ENCODE assay signal across 8 cellular contexts in genomic region chr7:3300651-3301471, GRCh38. TPM values are rescaled to one million over a fixed set of nuclear protein-coding genes. Genes with fewer than 3 reads are reported as not detected.
DNase-seq lines count a peak whose midpoint lies in the region; ATAC-seq and TF ChIP-seq lines count a peak whose summit lies in the region.

TSS of gene SDK1 (plus strand) at chr7:3301252. CDS start at chr7:3301587, 335 bp downstream.

- in situ Hi-C loops in KBM-7 (cut with MboI; ENCODE audit: low pct_unique_long_range_greater_than_20kb, low sequenced_read_pairs): no loop called here

- H3K27me3 ChIP-seq in gastroesophageal sphincter: peaks cover 18% of the 10 kb centered on the region

- peak within 1 kb of the TSS; percentile 69 to 71 for H3K4me3 ChIP-seq in gastroesophageal sphincter

- no peak for TF ChIP-seq EP300 in gastroesophageal sphincter (IDR thresholded peaks at IDR 0.05)

- DNase-seq in DMS114 treated with DMSO at 0.1 percent for 48 hours (lab: John Stamatoyannopoulos, UW; ENCODE audit: unreplicated experiment) (peak; percentile 79), KBM-7 (peak; percentile 92), RPMI8226 (peak; percentile 90), nucleus accumbens (lab: John Stamatoyannopoulos, UW) (peak in 54 of 56 donors; percentile 31 to 93 (median 78)), substantia nigra (lab: John Stamatoyannopoulos, UW) (peak in 48 of 49 donors; percentile 23 to 93 (median 78))
- peak; percentile 85 to 92 (median 87) for DNase-seq in activated naive CD4-positive, alpha-beta T cell (lab: John Stamatoyannopoulos, UW)

- H3K4me1 ChIP-seq in gastroesophageal sphincter: peaks cover 0 to 26% (median 6%) of the 10 kb centered on the region in 3 donors

- no peaks in the 10 kb centered on the region for H3K36me3 ChIP-seq in gastroesophageal sphincter

- ATAC-seq in GM21717 (IDR thresholded peaks at IDR 0.05; ENCODE audit: unreplicated experiment) (peak; percentile 91), gastroesophageal sphincter (peak; percentile 97)

- TF ChIP-seq POLR2A in gastroesophageal sphincter (IDR thresholded peaks at IDR 0.05): peak in 1 of 2 donors; percentile 47

- H3K9me3 ChIP-seq in gastroesophageal sphincter: no peaks in the 10 kb centered on the region

- TF ChIP-seq CTCF in gastroesophageal sphincter (IDR thresholded peaks at IDR 0.05): peak; percentile 82 to 98 (median 96)

- 0% methylated on average over 7 of the region's 122 CpGs; no CpG with 5 or more reads in 1 of the 2 donors for WGBS in gastroesophageal sphincter (ENCODE audit: low coverage in 1 of 2), 2 donors

- peak within 1 kb of the TSS in 3 of 4 donors; percentile 57 to 79 (median 70) for H3K27ac ChIP-seq in gastroesophageal sphincter
- H3K27ac ChIP-seq in substantia nigra (ENCODE audit: low read depth, low read length, poor library complexity, severe bottlenecking): no peak within 1 kb of the TSS

RNA-seq across cellular contexts. Expression of gene SDK1, which starts in this region (rescaled TPM):
- total RNA-seq in gastroesophageal sphincter: 10 to 100 TPM in 1 of 4 donors, 1 to 10 TPM in 3; 6.1 to 13.6 (median 8.7) TPM
